Comparison of ENCODE assay signal across 8 cellular contexts in genomic region chr18:3015203-3015590, GRCh38. TPM values are rescaled to one million over a fixed set of nuclear protein-coding genes. Genes with fewer than 3 reads are reported as not detected.
DNase-seq lines count a peak whose midpoint lies in the region; ATAC-seq and TF ChIP-seq lines count a peak whose summit lies in the region.

No MANE protein-coding gene starts in this region.

- peaks cover 15% of the 10 kb centered on the region; the same call in 1 of the 2 replicates for H3K79me2 ChIP-seq in PC-9 (ENCODE audit: low read depth)

- H3K18ac ChIP-seq in neuronal stem cell (ENCODE audit: low read length): no peak overlapping the region

- CTCF ChIA-PET in PC-9 (lab: Charles Lee): interaction anchor here (0.7 to 1.3 kb wide), 4 partner anchors 22 to 232 kb away, joined by 3 to 5 read pairs (median 4); no protein-coding TSS in a partner anchor

- H2AFZ ChIP-seq in PC-9 (peak overlapping the region; percentile 20; the same call in 1 of the 2 replicates), neuronal stem cell (ENCODE audit: low read length) (peak overlapping the region; percentile 74)

- H3K27me3 ChIP-seq in CD4-positive, CD25-positive, alpha-beta regulatory T cell (ENCODE audit: control insufficient read depth, insufficient read depth, low read length): peaks cover 8% of the 10 kb centered on the region
- H3K27me3 ChIP-seq in PC-9 (ENCODE audit: insufficient read depth, low read depth) (no peaks in the 10 kb centered on the region), neuronal stem cell (ENCODE audit: control insufficient read depth in 3 of 3, insufficient read depth in 3 of 3, low read depth in 1 of 3, low read length in 3 of 3) (no peaks in the 10 kb centered on the region)

- H3K4me3 ChIP-seq in CD4-positive, CD25-positive, alpha-beta regulatory T cell (ENCODE audit: low read depth, low read length): no peak overlapping the region
- H3K4me3 ChIP-seq in PC-9 (no peak overlapping the region; the same call in 1 of the 2 replicates), neuronal stem cell (ENCODE audit: low read length in 2 of 2) (no peak overlapping the region)

- H3K27me3 Mint-ChIP-seq in CD4-positive, CD25-positive, alpha-beta regulatory T cell: peaks cover 25% of the 10 kb centered on the region

- peaks cover 19 to 54% (median 30%) of the 10 kb centered on the region in 4 donors for H3K4me1 Mint-ChIP-seq in CD4-positive, CD25-positive, alpha-beta regulatory T cell

- BruUV-seq in PC-9 (replicated peaks; lab: Mats Ljungman, UMichigan): no TSS peak

- no peak overlapping the region for H2BK5ac ChIP-seq in neuronal stem cell (ENCODE audit: low read length)

- peak overlapping the region; percentile 74 for H3K4me2 ChIP-seq in PC-9
- H3K4me2 ChIP-seq in neuronal stem cell (ENCODE audit: insufficient read depth, low read length, poor library complexity, severe bottlenecking): no peak overlapping the region

- peak overlapping the region in 3 of 4 donors; percentile 3 to 86 (median 65) for H3K4me3 Mint-ChIP-seq in CD4-positive, CD25-positive, alpha-beta regulatory T cell

- no peaks in the 10 kb centered on the region for H3K9me3 ChIP-seq in CD4-positive, CD25-positive, alpha-beta regulatory T cell (ENCODE audit: control insufficient read depth in 2 of 2, low read length in 2 of 2)
- H3K9me3 ChIP-seq in PC-9 (ENCODE audit: insufficient read depth, low read depth) (no peaks in the 10 kb centered on the region), neuronal stem cell (replicated peaks in 1 of 2; ENCODE audit: control insufficient read depth in 2 of 2, insufficient read depth in 1 of 2, low read depth in 1 of 2, low read length in 2 of 2) (no peaks in the 10 kb centered on the region)

- H2AK5ac ChIP-seq in neuronal stem cell (ENCODE audit: low read depth, low read length): no peak overlapping the region

- H3K36me3 ChIP-seq in CD4-positive, CD25-positive, alpha-beta regulatory T cell (ENCODE audit: control insufficient read depth, insufficient read depth, low read length): no peaks in the 10 kb centered on the region
- H3K36me3 ChIP-seq in PC-9 (ENCODE audit: low read depth): no peaks in the 10 kb centered on the region
- peaks cover 2 to 16% of the 10 kb centered on the region in 2 donors for H3K36me3 ChIP-seq in neuronal stem cell (replicated peaks in 1 of 2; ENCODE audit: control insufficient read depth in 2 of 2, insufficient read depth in 2 of 2, low read length in 2 of 2)

- H3K4ac ChIP-seq in neuronal stem cell (ENCODE audit: low read length): no peak overlapping the region

- H2BK120ac ChIP-seq in neuronal stem cell (ENCODE audit: low read depth, low read length): no peak overlapping the region

- no peaks in the 10 kb centered on the region for H3K9me2 ChIP-seq in PC-9 (ENCODE audit: insufficient read depth)

- TF ChIP-seq CTCF in PC-9 (conservative IDR thresholded peaks at IDR 0.05): no peak

- no peak for DNase-seq in CD4-positive, CD25-positive, alpha-beta regulatory T cell
- peak; percentile 62 to 98 for DNase-seq in PC-9
- peak; percentile 46 to 92 for DNase-seq in dermis microvascular lymphatic vessel endothelial cell (ENCODE audit: low read depth in 2 of 2)
- DNase-seq in neuronal stem cell (ENCODE audit: low spot score): no peak
- DNase-seq in C1 segment of cervical spinal cord (lab: John Stamatoyannopoulos, UW): no peak
- DNase-seq in iPS-NIHi7 (ENCODE audit: extremely low spot score): no peak

- H3K27ac Mint-ChIP-seq in CD4-positive, CD25-positive, alpha-beta regulatory T cell: peak overlapping the region in 2 of 3 donors; percentile 58 to 85

- H3K9ac ChIP-seq in neuronal stem cell (ENCODE audit: low read depth, low read length, poor library complexity): no peak overlapping the region

- no peak overlapping the region for H3K23ac ChIP-seq in neuronal stem cell (ENCODE audit: low read depth, low read length, poor library complexity)

- no peaks in the 10 kb centered on the region for H3K36me3 Mint-ChIP-seq in CD4-positive, CD25-positive, alpha-beta regulatory T cell

- no peaks in the 10 kb centered on the region for H3K79me1 ChIP-seq in neuronal stem cell (ENCODE audit: low read depth, low read length)

- intact Hi-C loops in PC-9 (cut with micrococcal nuclease; ENCODE audit: unreplicated experiment): loop anchor here (1.0 to 5.0 kb wide), 3 partner anchors 22 to 106 kb away; no protein-coding TSS in a partner anchor

- H4K20me1 ChIP-seq in PC-9 (ENCODE audit: insufficient read depth): no peaks in the 10 kb centered on the region

- H2BK12ac ChIP-seq in neuronal stem cell (ENCODE audit: low read length): no peak overlapping the region

- H4K91ac ChIP-seq in neuronal stem cell (ENCODE audit: low read depth, low read length, poor library complexity): no peak overlapping the region

- no peak overlapping the region for H3K27ac ChIP-seq in CD4-positive, CD25-positive, alpha-beta regulatory T cell (ENCODE audit: insufficient read depth, low read length, poor library complexity, severe bottlenecking)
- H3K27ac ChIP-seq in PC-9 (peak overlapping the region; percentile 99), neuronal stem cell (replicated peaks; ENCODE audit: low read length) (no peak overlapping the region)

- peaks cover 25% of the 10 kb centered on the region for H3F3A ChIP-seq in PC-9 (ENCODE audit: insufficient read depth, low read depth)

- POLR2A ChIA-PET in PC-9 (lab: Charles Lee; ENCODE audit: unreplicated experiment): interaction anchor here (0.5 kb wide), 2 partner anchors 140 to 231 kb away, joined by 5 read pairs; no protein-coding TSS in a partner anchor

- H4K8ac ChIP-seq in neuronal stem cell (ENCODE audit: low read depth, low read length): no peak overlapping the region

- no peak overlapping the region for H3K14ac ChIP-seq in neuronal stem cell (ENCODE audit: low read length)

- no peak overlapping the region for H2BK15ac ChIP-seq in neuronal stem cell (ENCODE audit: low read length)

- H3K9me3 Mint-ChIP-seq in CD4-positive, CD25-positive, alpha-beta regulatory T cell: no peaks in the 10 kb centered on the region

- H3K4me1 ChIP-seq in CD4-positive, CD25-positive, alpha-beta regulatory T cell (ENCODE audit: control insufficient read depth, insufficient read depth, low read length, poor library complexity, severe bottlenecking): peaks cover 7% of the 10 kb centered on the region
- peaks cover 49% of the 10 kb centered on the region for H3K4me1 ChIP-seq in PC-9 (replicated peaks; ENCODE audit: insufficient read depth)
- H3K4me1 ChIP-seq in neuronal stem cell (ENCODE audit: control insufficient read depth in 2 of 2, insufficient read depth in 1 of 2, low read depth in 1 of 2, low read length in 2 of 2): peaks cover 6 to 17% of the 10 kb centered on the region in 2 donors

- WGBS in neuronal stem cell (ENCODE audit: extremely low coverage in 2 of 2, insufficient read length in 2 of 2, insufficient replicate concordance in 1 of 2), 2 donors: no CpG with 5 or more reads among the region's 4 CpGs

- no peak for ATAC-seq in CD4-positive, CD25-positive, alpha-beta regulatory T cell (ENCODE audit: low read depth in 2 of 2)
- no peak for ATAC-seq in GM18868 (IDR thresholded peaks at IDR 0.05; ENCODE audit: unreplicated experiment)
- no peak for ATAC-seq in HG03457 (IDR thresholded peaks at IDR 0.05; ENCODE audit: unreplicated experiment)

RNA-seq across cellular contexts. Expression of gene LPIN2, which starts 2.3 kb away (rescaled TPM):
- 61.2 TPM for total RNA-seq in CD4-positive, CD25-positive, alpha-beta regulatory T cell
- 10 to 100 TPM; 39.3 to 52.7 (median 44.8) TPM for polyA plus RNA-seq in CD4-positive, CD25-positive, alpha-beta regulatory T cell
- total RNA-seq in PC-9 (2021): 13.3 and 15.0 TPM in 2 replicates
- 21.1 and 37.9 TPM in 2 replicates for total RNA-seq in dermis microvascular lymphatic vessel endothelial cell
- polyA plus RNA-seq in neuronal stem cell (2013, experiment 1 of 2): 15.7 TPM
- 15.9 TPM for polyA plus RNA-seq in neuronal stem cell (2013, experiment 2 of 2)

Comparison
In these comparisons a context has a peak if more than half of its experiments do, and no peak if none do; other contexts are left out.
1. DNase-seq: peak in PC-9 (2 of 2) and dermis microvascular lymphatic vessel endothelial cell (2 of 2); none in CD4-positive, CD25-positive, alpha-beta regulatory T cell (0 of 3), neuronal stem cell (single experiment), C1 segment of cervical spinal cord (0 of 14) and iPS-NIHi7 (single experiment).